Comparison of ENCODE assay signal across 8 cellular contexts in genomic region chr11:576791-577610, GRCh38. TPM values are rescaled to one million over a fixed set of nuclear protein-coding genes. Genes with fewer than 3 reads are reported as not detected.
DNase-seq lines count a peak whose midpoint lies in the region; ATAC-seq and TF ChIP-seq lines count a peak whose summit lies in the region.

No MANE protein-coding gene starts in this region.

- POLR2A ChIA-PET in SK-N-SH (lab: Yijun Ruan, JAX): interaction anchor here (0.9 kb wide), 2 partner anchors 9 to 209 kb away, joined by 3 read pairs; no protein-coding TSS in a partner anchor

- 3% methylated on average over 21 of the region's 50 CpGs for WGBS in SK-N-SH (ENCODE audit: low lambda C conversion rate)
- 2 to 7% (median 4%) methylated on average over 16 to 44 of the region's 50 CpGs for WGBS in stomach, 5 donors

- no peak for TF ChIP-seq POLR2A in stomach (IDR thresholded peaks at IDR 0.05)

- H4K20me1 ChIP-seq in SK-N-SH (ENCODE audit: insufficient read depth): peaks cover 53% of the 10 kb centered on the region

- peaks cover 4 to 29% of the 10 kb centered on the region in 2 experiments; a peak in 3 of 4 replicates for H3K4me1 ChIP-seq in SK-N-SH (ENCODE audit: control insufficient read depth in 1 of 2, insufficient read depth in 2 of 2, low read depth in 1 of 2, low read length in 1 of 2)
- peaks cover 5% of the 10 kb centered on the region for H3K4me1 ChIP-seq in iPS-20b (ENCODE audit: insufficient read depth, low read length)
- H3K4me1 ChIP-seq in stomach: peaks cover 42 to 71% (median 60%) of the 10 kb centered on the region in 4 donors

- peak overlapping the region; percentile 92 for H3K4me2 ChIP-seq in SK-N-SH

- intact Hi-C loops in stomach (cut with DNase I; ENCODE audit: low total_unique reads): no loop called here

- H3K9me3 ChIP-seq in SK-N-SH: no peaks in the 10 kb centered on the region
- H3K9me3 ChIP-seq in iPS-20b (ENCODE audit: insufficient read depth, low read depth, low read length): no peaks in the 10 kb centered on the region
- H3K9me3 ChIP-seq in stomach: no peaks in the 10 kb centered on the region

- peak overlapping the region; percentile 93 to 98 for H3K4me3 ChIP-seq in SK-N-SH (ENCODE audit: low read depth in 2 of 2, low read length in 1 of 2)
- H3K4me3 ChIP-seq in iPS-20b (ENCODE audit: low read length): peak overlapping the region; percentile 86
- H3K4me3 ChIP-seq in stomach: peak overlapping the region; percentile 71 to 98 (median 78)

- peak overlapping the region; percentile 97 to 99 for H3K27ac Mint-ChIP-seq in activated naive CD4-positive, alpha-beta T cell treated with anti-CD3 and anti-CD28 coated beads, Interleukin-2, amount 50 U/mL, for 72 hours

- DNase-seq in SK-N-SH (no peak), stomach (no peak), GM20000 (ENCODE audit: low spot score) (no peak), SK-N-DZ (ENCODE audit: low spot score) (no peak)
- DNase-seq in activated naive CD4-positive, alpha-beta T cell treated with anti-CD3 and anti-CD28 coated beads, Interleukin-2, amount 50 U/mL, for 72 hours (ENCODE audit: low spot score in 2 of 2): no peak

- H3K27ac ChIP-seq in SK-N-SH (ENCODE audit: low read depth in 2 of 2, low read length in 1 of 2): peak overlapping the region; percentile 42 to 58; a peak in 3 of 4 replicates
- no peak overlapping the region for H3K27ac ChIP-seq in iPS-20b (ENCODE audit: low read length)
- H3K27ac ChIP-seq in stomach: peak overlapping the region; percentile 91 to 94 (median 93)

- ATAC-seq in SK-N-SH treated with all-trans-retinoic acid at 6 μM for 48 hours (no peak), GM21717 (IDR thresholded peaks at IDR 0.05; ENCODE audit: unreplicated experiment) (no peak)
- no peak for ATAC-seq in activated naive CD4-positive, alpha-beta T cell treated with anti-CD3 and anti-CD28 coated beads, Interleukin-2, amount 50 U/mL, for 72 hours

- H3K79me2 ChIP-seq in SK-N-SH (ENCODE audit: insufficient read depth): peaks cover 58% of the 10 kb centered on the region

- H3K9me2 ChIP-seq in SK-N-SH: no peaks in the 10 kb centered on the region

- no peaks in the 10 kb centered on the region for H3K9me3 Mint-ChIP-seq in activated naive CD4-positive, alpha-beta T cell treated with anti-CD3 and anti-CD28 coated beads, Interleukin-2, amount 50 U/mL, for 72 hours

- H2AFZ ChIP-seq in SK-N-SH (ENCODE audit: low read depth): no peak overlapping the region

- TF ChIP-seq CTCF in SK-N-SH (IDR thresholded peaks at IDR 0.05): no peak
- TF ChIP-seq CTCF in stomach (IDR thresholded peaks at IDR 0.05): no peak
- TF ChIP-seq CTCF in GM20000 (IDR thresholded peaks at IDR 0.05; ENCODE audit: extremely low read depth, missing control alignments): no peak

- no peak for TF ChIP-seq RAD21 in SK-N-SH (IDR thresholded peaks at IDR 0.05; ENCODE audit: low read length)

- CTCF ChIA-PET in SK-N-SH (lab: Yijun Ruan, JAX): interaction anchor here (0.6 to 2.2 kb wide), 2 partner anchors 22 to 58 kb away, joined by 3 to 9 read pairs; no protein-coding TSS in a partner anchor

- no peaks in the 10 kb centered on the region for H3F3A ChIP-seq in SK-N-SH (replicated peaks; ENCODE audit: insufficient read depth)

- H3K36me3 Mint-ChIP-seq in activated naive CD4-positive, alpha-beta T cell treated with anti-CD3 and anti-CD28 coated beads, Interleukin-2, amount 50 U/mL, for 72 hours: peaks cover 13% of the 10 kb centered on the region in 2 donors

- H3K36me3 ChIP-seq in SK-N-SH (replicated peaks in 1 of 2; ENCODE audit: control insufficient read depth in 1 of 2, insufficient read depth in 2 of 2, low read length in 1 of 2): peaks cover 0 to 4% of the 10 kb centered on the region in 2 experiments
- peaks cover 11% of the 10 kb centered on the region for H3K36me3 ChIP-seq in iPS-20b (ENCODE audit: insufficient read depth, low read depth, low read length)
- peaks cover 3 to 8% (median 7%) of the 10 kb centered on the region in 4 donors for H3K36me3 ChIP-seq in stomach

- H3K27me3 ChIP-seq in SK-N-SH (ENCODE audit: insufficient read depth) (no peaks in the 10 kb centered on the region), iPS-20b (ENCODE audit: insufficient read depth, low read length) (peaks cover 25% of the 10 kb centered on the region), stomach (peaks cover 0 to 12% (median 4%) of the 10 kb centered on the region in 3 donors)

- H3K9ac ChIP-seq in SK-N-SH (peak overlapping the region; percentile 89), iPS-20b (ENCODE audit: low read depth, low read length) (peak overlapping the region; percentile 86)

- TF ChIP-seq EP300 in SK-N-SH (IDR thresholded peaks at IDR 0.05; ENCODE audit: borderline replicate concordance in 1 of 2, low read depth in 1 of 2, low read length in 1 of 2) (no peak), stomach (IDR thresholded peaks at IDR 0.05) (no peak)

TF ChIP-seq in SK-N-SH, 30 proteins besides CTCF, POLR2A, EP300 and RAD21:
- TF ChIP-seq RFX5 (IDR thresholded peaks at IDR 0.05; ENCODE audit: low read length) (no peak), MXI1 (IDR thresholded peaks at IDR 0.05; ENCODE audit: low read depth, low read length) (0 out of 2 replicates have a peak, but pooled peaks have one; percentile 20)

TF ChIP-seq in SK-N-SH treated with all-trans-retinoic acid at 6 μM for 48 hours, 23 proteins besides CTCF, POLR2A, EP300 and RAD21 (continues in another document):
- TF ChIP-seq TOX (CRISPR knock-in tag; IDR thresholded peaks at IDR 0.05; ENCODE audit: borderline replicate concordance) (no peak), ZNF565 (CRISPR knock-in tag; conservative IDR thresholded peaks at IDR 0.05; ENCODE audit: low read depth) (no peak), ISL1 (CRISPR knock-in tag; IDR thresholded peaks at IDR 0.05) (no peak), ZFP3 (CRISPR knock-in tag; IDR thresholded peaks at IDR 0.05) (no peak), ZNF70 (CRISPR knock-in tag; IDR thresholded peaks at IDR 0.05) (no peak), TCF4 (CRISPR knock-in tag; IDR thresholded peaks at IDR 0.05; ENCODE audit: borderline replicate concordance) (no peak), ZFP30 (CRISPR knock-in tag; IDR thresholded peaks at IDR 0.05) (no peak)

RNA-seq across cellular contexts. Expression of gene PHRF1, which starts 0.7 kb away (rescaled TPM):
- polyA plus RNA-seq in SK-N-SH (2012; rRNA removed): 18.8 and 22.7 TPM in 2 replicates
- polyA plus RNA-seq in SK-N-SH (2012; cell fraction: cytosol; rRNA removed): 9.2 and 13.1 TPM in 2 replicates
- polyA plus RNA-seq in SK-N-SH (2012; cell fraction: nucleus; rRNA removed): 42.5 and 52.9 TPM in 2 replicates
- 10 to 100 TPM; 37.3 to 47.1 TPM for total RNA-seq in activated naive CD4-positive, alpha-beta T cell treated with anti-CD3 and anti-CD28 coated beads, Interleukin-2, amount 50 U/mL, for 72 hours
- total RNA-seq in stomach: 10 to 100 TPM; 17.5 to 60.8 (median 29.9) TPM
- 10 to 100 TPM in 1 of 3 donors, 1 to 10 TPM in 2; 7.9 to 14.8 (median 9.4) TPM for polyA plus RNA-seq in stomach
- polyA plus RNA-seq in SK-N-DZ (2014; cell fraction: cytosol; rRNA removed): 16.2 and 26.4 TPM in 2 replicates
- polyA plus RNA-seq in SK-N-DZ (2014; cell fraction: nucleus; rRNA removed): 24.4 and 26.5 TPM in 2 replicates

RNA-seq across cellular contexts. Expression of gene RASSF7, which starts 16.2 kb away (rescaled TPM):
- polyA plus RNA-seq in SK-N-SH (2012; rRNA removed): 19.8 and 24.0 TPM in 2 replicates
- polyA plus RNA-seq in SK-N-SH (2012; cell fraction: cytosol; rRNA removed): 8.2 and 11.7 TPM in 2 replicates
- polyA plus RNA-seq in SK-N-SH (2012; cell fraction: nucleus; rRNA removed): 105 and 144 TPM in 2 replicates
- 10 to 100 TPM; 13.3 to 17.5 TPM for total RNA-seq in activated naive CD4-positive, alpha-beta T cell treated with anti-CD3 and anti-CD28 coated beads, Interleukin-2, amount 50 U/mL, for 72 hours
- 100 to 1,000 TPM in 2 of 5 donors, 10 to 100 TPM in 3; 16.7 to 330 (median 86.6) TPM for total RNA-seq in stomach
- 100 to 1,000 TPM in 2 of 3 donors, 10 to 100 TPM in 1; 73.0 to 121 (median 103) TPM for polyA plus RNA-seq in stomach
- 25.4 and 30.7 TPM in 2 replicates for polyA plus RNA-seq in SK-N-DZ (2014; cell fraction: cytosol; rRNA removed)
- 37.4 and 45.5 TPM in 2 replicates for polyA plus RNA-seq in SK-N-DZ (2014; cell fraction: nucleus; rRNA removed)

RNA-seq across cellular contexts. Expression of gene LMNTD2, which starts 16.5 kb away (rescaled TPM):
- polyA plus RNA-seq in SK-N-SH (2012; rRNA removed) (2.4 and 2.6 TPM in 2 replicates), stomach (1 to 10 TPM; 6.3 to 9.2 (median 7.2) TPM)
- 0.60 and 1.3 TPM in 2 replicates for polyA plus RNA-seq in SK-N-SH (2012; cell fraction: cytosol; rRNA removed)
- polyA plus RNA-seq in SK-N-SH (2012; cell fraction: nucleus; rRNA removed): 30.2 and 47.4 TPM in 2 replicates
- 1 to 10 TPM; 5.1 to 5.8 TPM for total RNA-seq in activated naive CD4-positive, alpha-beta T cell treated with anti-CD3 and anti-CD28 coated beads, Interleukin-2, amount 50 U/mL, for 72 hours
- 10 to 100 TPM in 3 of 5 donors, 1 to 10 TPM in 1, under 1 TPM in 1; 0.55 to 92.7 (median 12.8) TPM for total RNA-seq in stomach
- 0.52 and 2.6 TPM in 2 replicates for polyA plus RNA-seq in SK-N-DZ (2014; cell fraction: cytosol; rRNA removed)
- 4.3 and 6.4 TPM in 2 replicates for polyA plus RNA-seq in SK-N-DZ (2014; cell fraction: nucleus; rRNA removed)

RNA-seq across cellular contexts. Expression of gene IRF7, which starts 38.7 kb away (rescaled TPM):
- polyA plus RNA-seq in SK-N-SH (2012; rRNA removed): 5.9 and 6.3 TPM in 2 replicates
- 2.0 and 3.9 TPM in 2 replicates for polyA plus RNA-seq in SK-N-SH (2012; cell fraction: cytosol; rRNA removed)
- polyA plus RNA-seq in SK-N-SH (2012; cell fraction: nucleus; rRNA removed): 26.4 and 38.4 TPM in 2 replicates
- 100 to 1,000 TPM in 1 of 2 donors, 10 to 100 TPM in 1; 25.3 to 104 TPM for total RNA-seq in activated naive CD4-positive, alpha-beta T cell treated with anti-CD3 and anti-CD28 coated beads, Interleukin-2, amount 50 U/mL, for 72 hours
- 10 to 100 TPM in 4 of 5 donors, 1 to 10 TPM in 1; 5.7 to 49.1 (median 22.5) TPM for total RNA-seq in stomach
- polyA plus RNA-seq in stomach: 10 to 100 TPM; 33.0 to 43.8 (median 40.8) TPM
- 5.7 and 5.8 TPM in 2 replicates for polyA plus RNA-seq in SK-N-DZ (2014; cell fraction: cytosol; rRNA removed)
- 31.0 and 33.5 TPM in 2 replicates for polyA plus RNA-seq in SK-N-DZ (2014; cell fraction: nucleus; rRNA removed)

RNA-seq across cellular contexts. Expression of gene LRRC56, which starts 39.7 kb away (rescaled TPM):
- polyA plus RNA-seq in SK-N-SH (2012; rRNA removed): 1.2 and 1.4 TPM in 2 replicates
- polyA plus RNA-seq in SK-N-SH (2012; cell fraction: cytosol; rRNA removed): 0.30 and 0.52 TPM in 2 replicates
- 5.4 and 6.2 TPM in 2 replicates for polyA plus RNA-seq in SK-N-SH (2012; cell fraction: nucleus; rRNA removed)
- total RNA-seq in activated naive CD4-positive, alpha-beta T cell treated with anti-CD3 and anti-CD28 coated beads, Interleukin-2, amount 50 U/mL, for 72 hours: 1 to 10 TPM; 1.7 to 2.8 TPM
- total RNA-seq in stomach: 1 to 10 TPM in 3 of 5 donors, under 1 TPM in 1, not detected in 1; 0.18 to 8.1 (median 3.3) TPM
- polyA plus RNA-seq in stomach: 1 to 10 TPM; 2.1 to 2.9 (median 2.9) TPM
- polyA plus RNA-seq in SK-N-DZ (2014; cell fraction: cytosol; rRNA removed): 0.15 and 0.18 TPM in 2 replicates
- polyA plus RNA-seq in SK-N-DZ (2014; cell fraction: nucleus; rRNA removed): 0.54 and 0.75 TPM in 2 replicates
